Comparison of ENCODE assay signal across 8 cellular contexts in genomic region chr5:180816608-180817534, GRCh38. TPM values are rescaled to one million over a fixed set of nuclear protein-coding genes. Genes with fewer than 3 reads are reported as not detected.
DNase-seq lines count a peak whose midpoint lies in the region; ATAC-seq and TF ChIP-seq lines count a peak whose summit lies in the region.

No MANE protein-coding gene starts in this region.

- peak overlapping the region; percentile 51 for H3K4me3 Mint-ChIP-seq in activated T-cell treated with anti-CD3 and anti-CD28 coated beads, Interleukin-2, amount 50 U/mL, for 4 hours

- no peaks in the 10 kb centered on the region for H3K27me3 Mint-ChIP-seq in activated T-cell treated with anti-CD3 and anti-CD28 coated beads, Interleukin-2, amount 50 U/mL, for 4 hours (ENCODE audit: low read depth)

- H3K27me3 ChIP-seq in suprapubic skin, result no peaks in the 10 kb centered on the region

- H3K9me3 ChIP-seq in suprapubic skin, result no peaks in the 10 kb centered on the region

- TF ChIP-seq CTCF in suprapubic skin (IDR thresholded peaks at IDR 0.05), result no peak

- intact Hi-C loops in left cardiac atrium (cut with DNase I), result loop anchor here in 1 of 2 donors (5.0 kb wide), 1 partner anchor 40 kb away; no protein-coding TSS in a partner anchor
- intact Hi-C loops in posterior cingulate gyrus (cut with DNase I), result no loop called here

- H3K4me1 Mint-ChIP-seq in activated T-cell treated with anti-CD3 and anti-CD28 coated beads, Interleukin-2, amount 50 U/mL, for 4 hours (ENCODE audit: low read depth), result peaks cover 52% of the 10 kb centered on the region

- peaks cover 52% of the 10 kb centered on the region for H3K4me1 ChIP-seq in suprapubic skin

- H3K4me3 ChIP-seq in suprapubic skin, result no peak overlapping the region

- no peak for TF ChIP-seq POLR2A in suprapubic skin (IDR thresholded peaks at IDR 0.05)

- ATAC-seq in activated T-cell treated with anti-CD3 and anti-CD28 coated beads, Interleukin-2, amount 50 U/mL, for 4 hours, result peak; percentile 51 to 59
- ATAC-seq in left cardiac atrium (peak; percentile 43 to 65), GM19328 (IDR thresholded peaks at IDR 0.05; ENCODE audit: unreplicated experiment) (no peak)
- ATAC-seq in activated CD4-positive, CD25-positive, alpha-beta regulatory T cell treated with anti-CD3 and anti-CD28 coated beads, Interleukin-2, amount 50 U/mL, for 24 hours, result no peak

- no peak for DNase-seq in activated T-cell treated with anti-CD3 and anti-CD28 coated beads, Interleukin-2, amount 50 U/mL, for 4 hours
- no peak for DNase-seq in activated T-cell treated with anti-CD3 and anti-CD28 coated beads, Interleukin-2, amount 50 U/mL, for 1 hour
- DNase-seq in SK-MEL-5 (ENCODE audit: low read depth, low spot score), result peak; percentile 74
- no peak for DNase-seq in left cardiac atrium
- peak in 1 of 2 donors; percentile 54 for DNase-seq in suprapubic skin (ENCODE audit: low spot score in 2 of 2)
- DNase-seq in posterior cingulate gyrus, result no peak

- no peaks in the 10 kb centered on the region for H3K36me3 Mint-ChIP-seq in activated T-cell treated with anti-CD3 and anti-CD28 coated beads, Interleukin-2, amount 50 U/mL, for 4 hours (ENCODE audit: insufficient read depth)

- no peak for TF ChIP-seq EP300 in suprapubic skin (IDR thresholded peaks at IDR 0.05)

- in situ Hi-C loops in SK-MEL-5 (cut with HindIII; ENCODE audit: low pct_unique_long_range_greater_than_20kb, low sequenced_read_pairs), result no loop called here

- H3K36me3 ChIP-seq in suprapubic skin, result no peaks in the 10 kb centered on the region

- H3K27ac ChIP-seq in suprapubic skin, result peak overlapping the region; percentile 78

- no peaks in the 10 kb centered on the region for H3K9me3 Mint-ChIP-seq in activated T-cell treated with anti-CD3 and anti-CD28 coated beads, Interleukin-2, amount 50 U/mL, for 4 hours

- 58% methylated on average over 13 of the region's 13 CpGs for WGBS in suprapubic skin

RNA-seq across cellular contexts. Expression of gene MGAT1, which starts 14.3 kb away (rescaled TPM):
- 10 to 100 TPM; 76.8 to 89.3 (median 85.0) TPM for total RNA-seq in activated T-cell treated with anti-CD3 and anti-CD28 coated beads, Interleukin-2, amount 50 U/mL, for 4 hours
- total RNA-seq in SK-MEL-5 (2014; rRNA removed; shearing (Covaris generic)), result 39.6 and 42.3 TPM in 2 replicates
- polyA plus RNA-seq in SK-MEL-5 (2015; cell fraction: cytosol; rRNA removed), result 93.8 and 98.2 TPM in 2 replicates
- 103 and 133 TPM in 2 replicates for polyA plus RNA-seq in SK-MEL-5 (2015; cell fraction: nucleus; rRNA removed)
- total RNA-seq in left cardiac atrium (100 to 1,000 TPM in 1 of 2 donors, 10 to 100 TPM in 1; 95.8 to 133 TPM), suprapubic skin (100 to 1,000 TPM; 122 to 137 (median 125) TPM)

RNA-seq across cellular contexts. Expression of gene ZFP62, which starts 44.2 kb away (rescaled TPM):
- 10 to 100 TPM; 20.6 to 23.0 (median 22.4) TPM for total RNA-seq in activated T-cell treated with anti-CD3 and anti-CD28 coated beads, Interleukin-2, amount 50 U/mL, for 4 hours
- total RNA-seq in SK-MEL-5 (2014; rRNA removed; shearing (Covaris generic)), result 10.4 and 17.5 TPM in 2 replicates
- 8.8 and 12.3 TPM in 2 replicates for polyA plus RNA-seq in SK-MEL-5 (2015; cell fraction: cytosol; rRNA removed)
- 47.0 and 53.4 TPM in 2 replicates for polyA plus RNA-seq in SK-MEL-5 (2015; cell fraction: nucleus; rRNA removed)
- total RNA-seq in left cardiac atrium, result 10 to 100 TPM; 14.4 to 16.8 TPM
- total RNA-seq in suprapubic skin, result 10 to 100 TPM; 35.5 to 41.1 (median 39.1) TPM

Comparison
In these comparisons a context has a peak if more than half of its experiments do, and no peak if none do; other contexts are left out.
1. ATAC-seq: peak in activated T-cell treated with anti-CD3 and anti-CD28 coated beads, Interleukin-2, amount 50 U/mL, for 4 hours (2 of 2) and left cardiac atrium (2 of 2); none in activated CD4-positive, CD25-positive, alpha-beta regulatory T cell treated with anti-CD3 and anti-CD28 coated beads, Interleukin-2, amount 50 U/mL, for 24 hours (0 of 2) and GM19328 (single experiment).